In genomic region chr1:75327395-75327794, GRCh38 we compare ENCODE assay signal across 29 cellular contexts.
"Had no signal": no experiment of that assay in that cellular context is flagged by ENCODE, and none has a peak within 500 bp of the region (broad histone marks: within the 10 kb centered on the region; RNA-seq: fewer than 3 reads in every experiment).

No MANE protein-coding gene starts in this region.

- H3K27me3 ChIP-seq: brain microvascular endothelial cell, dorsolateral prefrontal cortex had no signal

- H3K4me3 ChIP-seq: coronary artery, dorsolateral prefrontal cortex had no signal

- H3K36me3 ChIP-seq: brain microvascular endothelial cell, WERI-Rb-1 had no signal

- H3K27ac ChIP-seq: brain microvascular endothelial cell, coronary artery, dorsolateral prefrontal cortex, WERI-Rb-1 had no signal

- FAIRE-seq: bronchial epithelial cell, frontal cortex had no signal

- DNase-seq: activated B cell treated with CpG ODN at 0.5 μM for 24 hours; activated CD4-positive, alpha-beta T cell treated with anti-CD3 and anti-CD28 coated beads for 48 hours; activated CD4-positive, alpha-beta T cell treated with anti-CD3 and anti-CD28 coated beads, Interleukin-2, amount 50 U/mL, for 1 hour; activated CD4-positive, alpha-beta T cell treated with anti-CD3 and anti-CD28 coated beads, Interleukin-2, amount 50 U/mL, for 48 hours; activated CD8-positive, alpha-beta memory T cell treated with anti-CD3 and anti-CD28 coated beads for 24 hours; activated CD8-positive, alpha-beta T cell treated with anti-CD3 and anti-CD28 coated beads for 36 hours; activated effector memory CD4-positive, alpha-beta T cell treated with Interleukin-2 at 50 U/mL for 16 hours; activated gamma-delta T cell treated with Interleukin-2 at 50 U/mL for 16 hours; activated naive CD4-positive, alpha-beta T cell treated with anti-CD3 and anti-CD28 coated beads, Interleukin-2, amount 50 U/mL, for 16 hours; activated naive CD4-positive, alpha-beta T cell treated with Interleukin-2 at 50 U/mL for 16 hours; activated T-cell treated with anti-CD3 and anti-CD28 coated beads, Interleukin-2, amount 50 U/mL, for 4 hours; amniotic stem cell; anterior cingulate cortex; brain microvascular endothelial cell; dorsolateral prefrontal cortex; effector memory CD4-positive, alpha-beta T cell; endodermal cell; foreskin fibroblast; glutamatergic neuron; T-helper 1 cell; T-helper 17 cell; T1000; WERI-Rb-1 had no signal

- ATAC-seq: activated CD4-positive, CD25-positive, alpha-beta regulatory T cell treated with anti-CD3 and anti-CD28 coated beads, Interleukin-2, amount 50 U/mL, for 24 hours; activated CD8-positive, alpha-beta T cell treated with anti-CD3 and anti-CD28 coated beads for 36 hours; activated T-cell treated with anti-CD3 and anti-CD28 coated beads, Interleukin-2, amount 50 U/mL, for 4 hours; activated T-helper 17 cell treated with anti-CD3 and anti-CD28 coated beads, Interleukin-2, amount 50 U/mL, for 72 hours; esophagus mucosa; T-helper 17 cell had no signal
